In the genomic region with DNA sequence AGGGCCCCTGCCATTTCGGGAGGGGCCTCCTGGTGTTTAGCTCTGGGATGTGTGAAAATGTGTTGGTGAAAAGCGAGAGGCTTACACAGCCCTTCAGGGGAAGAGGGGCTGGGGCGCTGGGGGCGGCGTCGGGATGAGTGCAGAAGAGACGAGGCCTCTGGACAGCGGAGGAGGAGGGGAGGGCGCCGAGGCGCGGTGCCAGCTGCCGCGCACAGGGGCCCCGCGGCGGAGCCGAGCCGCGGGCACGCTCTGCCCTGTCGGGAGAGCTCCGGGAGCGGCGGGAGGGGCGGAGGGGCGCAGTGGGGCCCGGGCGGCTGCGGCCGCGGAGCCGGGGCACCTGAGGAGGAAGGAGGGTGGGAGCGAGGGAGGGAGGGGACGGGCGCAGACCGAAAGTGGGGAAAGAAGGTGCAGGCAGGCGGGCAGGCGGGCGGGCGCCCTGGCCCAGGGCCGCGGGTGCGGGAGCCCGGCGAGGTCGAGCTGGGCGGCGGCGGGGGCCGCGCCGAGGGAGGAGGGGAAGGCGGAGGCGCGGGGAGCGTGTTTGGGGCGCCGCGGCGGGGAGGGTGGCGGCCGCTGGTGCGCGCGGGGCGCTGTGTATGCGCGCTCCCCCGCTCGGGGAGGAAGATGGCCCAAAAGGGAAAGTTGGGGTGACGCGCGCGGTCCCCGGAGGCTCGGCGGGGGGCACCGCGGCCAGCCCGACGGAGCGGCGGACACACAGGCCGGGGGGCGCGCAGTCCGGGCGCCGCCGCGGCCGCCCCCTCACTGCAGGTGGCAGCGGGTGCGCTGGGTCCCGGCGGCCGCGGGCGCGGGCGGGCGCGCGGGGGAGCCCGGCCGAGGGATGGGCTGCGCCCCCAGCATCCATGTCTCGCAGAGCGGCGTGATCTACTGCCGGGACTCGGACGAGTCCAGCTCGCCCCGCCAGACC, we compare ENCODE assay signal across 8 cellular contexts. TPM values are rescaled to one million over a fixed set of nuclear protein-coding genes. Genes with fewer than 3 reads are reported as not detected.
DNase-seq lines count a peak whose midpoint lies in the region; ATAC-seq and TF ChIP-seq lines count a peak whose summit lies in the region.

A gene with protein sequence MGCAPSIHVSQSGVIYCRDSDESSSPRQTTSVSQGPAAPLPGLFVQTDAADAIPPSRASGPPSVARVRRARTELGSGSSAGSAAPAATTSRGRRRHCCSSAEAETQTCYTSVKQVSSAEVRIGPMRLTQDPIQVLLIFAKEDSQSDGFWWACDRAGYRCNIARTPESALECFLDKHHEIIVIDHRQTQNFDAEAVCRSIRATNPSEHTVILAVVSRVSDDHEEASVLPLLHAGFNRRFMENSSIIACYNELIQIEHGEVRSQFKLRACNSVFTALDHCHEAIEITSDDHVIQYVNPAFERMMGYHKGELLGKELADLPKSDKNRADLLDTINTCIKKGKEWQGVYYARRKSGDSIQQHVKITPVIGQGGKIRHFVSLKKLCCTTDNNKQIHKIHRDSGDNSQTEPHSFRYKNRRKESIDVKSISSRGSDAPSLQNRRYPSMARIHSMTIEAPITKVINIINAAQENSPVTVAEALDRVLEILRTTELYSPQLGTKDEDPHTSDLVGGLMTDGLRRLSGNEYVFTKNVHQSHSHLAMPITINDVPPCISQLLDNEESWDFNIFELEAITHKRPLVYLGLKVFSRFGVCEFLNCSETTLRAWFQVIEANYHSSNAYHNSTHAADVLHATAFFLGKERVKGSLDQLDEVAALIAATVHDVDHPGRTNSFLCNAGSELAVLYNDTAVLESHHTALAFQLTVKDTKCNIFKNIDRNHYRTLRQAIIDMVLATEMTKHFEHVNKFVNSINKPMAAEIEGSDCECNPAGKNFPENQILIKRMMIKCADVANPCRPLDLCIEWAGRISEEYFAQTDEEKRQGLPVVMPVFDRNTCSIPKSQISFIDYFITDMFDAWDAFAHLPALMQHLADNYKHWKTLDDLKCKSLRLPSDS (plus strand): TSS at position 590 of the 922 bp plus-strand sequence. CDS start 246 bp downstream, at position 836.

- no peak within 1 kb of the TSS for H3K4me2 ChIP-seq in SK-N-SH
- peak within 1 kb of the TSS; percentile 82 for H3K4me2 ChIP-seq in skeletal muscle satellite cell (ENCODE audit: low read length)

- H3K4me3 ChIP-seq in SK-N-SH (ENCODE audit: low read depth in 2 of 2, low read length in 1 of 2) (peak within 1 kb of the TSS in 1 of 2 experiments; percentile 45; a peak in 2 of 4 replicates), iPS-15b (ENCODE audit: low read depth, low read length) (peak within 1 kb of the TSS; percentile 55), skeletal muscle satellite cell (ENCODE audit: low read length) (peak within 1 kb of the TSS; percentile 70)

- DNase-seq in SK-N-SH: peak; percentile 81
- no peak for DNase-seq in activated CD8-positive, alpha-beta memory T cell treated with anti-CD3 and anti-CD28 coated beads for 24 hours

- H3K36me3 ChIP-seq in SK-N-SH (replicated peaks in 1 of 2; ENCODE audit: control insufficient read depth in 1 of 2, insufficient read depth in 2 of 2, low read length in 1 of 2) (no peaks in the 10 kb centered on the region), iPS-15b (ENCODE audit: control insufficient read depth, insufficient read depth, low read length) (no peaks in the 10 kb centered on the region), skeletal muscle satellite cell (ENCODE audit: insufficient read depth, low read length) (no peaks in the 10 kb centered on the region)

- TF ChIP-seq RAD21 in SK-N-SH (IDR thresholded peaks at IDR 0.05; ENCODE audit: low read length): no peak

- no peaks in the 10 kb centered on the region for H3K9me2 ChIP-seq in SK-N-SH

- H3F3A ChIP-seq in SK-N-SH (replicated peaks; ENCODE audit: insufficient read depth): no peaks in the 10 kb centered on the region

- H3K9ac ChIP-seq in SK-N-SH (no peak within 1 kb of the TSS), iPS-15b (ENCODE audit: low read depth, low read length) (no peak within 1 kb of the TSS), skeletal muscle satellite cell (ENCODE audit: low read depth, low read length) (peak within 1 kb of the TSS; percentile 30)

- H3K27ac Mint-ChIP-seq in activated naive CD4-positive, alpha-beta T cell treated with anti-CD3 and anti-CD28 coated beads, Interleukin-2, amount 50 U/mL, for 24 hours: peak within 1 kb of the TSS; percentile 77

- peak within 1 kb of the TSS; percentile 85 for H3K4me3 Mint-ChIP-seq in activated naive CD4-positive, alpha-beta T cell treated with anti-CD3 and anti-CD28 coated beads, Interleukin-2, amount 50 U/mL, for 24 hours

- H2AFZ ChIP-seq in SK-N-SH (ENCODE audit: low read depth): no peak within 1 kb of the TSS

- H4K20me1 ChIP-seq in SK-N-SH (ENCODE audit: insufficient read depth): no peaks in the 10 kb centered on the region

- H3K9me3 ChIP-seq in SK-N-SH: no peaks in the 10 kb centered on the region
- H3K9me3 ChIP-seq in iPS-15b (ENCODE audit: control insufficient read depth, insufficient read depth, low read length): no peaks in the 10 kb centered on the region
- no peaks in the 10 kb centered on the region for H3K9me3 ChIP-seq in skeletal muscle satellite cell (replicated peaks; ENCODE audit: low read length)

- no peak for TF ChIP-seq CTCF in SK-N-SH (IDR thresholded peaks at IDR 0.05)

- H3K9me3 Mint-ChIP-seq in activated naive CD4-positive, alpha-beta T cell treated with anti-CD3 and anti-CD28 coated beads, Interleukin-2, amount 50 U/mL, for 24 hours: no peaks in the 10 kb centered on the region

- TF ChIP-seq EP300 in SK-N-SH (IDR thresholded peaks at IDR 0.05; ENCODE audit: borderline replicate concordance in 1 of 2, low read depth in 1 of 2, low read length in 1 of 2): no peak

- H3K27me3 ChIP-seq in SK-N-SH (ENCODE audit: insufficient read depth): peaks cover 37% of the 10 kb centered on the region
- H3K27me3 ChIP-seq in iPS-15b (ENCODE audit: control insufficient read depth, insufficient read depth, low read length): peaks cover 74% of the 10 kb centered on the region
- H3K27me3 ChIP-seq in skeletal muscle satellite cell (ENCODE audit: control insufficient read depth, insufficient read depth, low read length): peaks cover 51% of the 10 kb centered on the region

- peaks cover 49% of the 10 kb centered on the region for H3K27me3 Mint-ChIP-seq in activated naive CD4-positive, alpha-beta T cell treated with anti-CD3 and anti-CD28 coated beads, Interleukin-2, amount 50 U/mL, for 24 hours

- H3K36me3 Mint-ChIP-seq in activated naive CD4-positive, alpha-beta T cell treated with anti-CD3 and anti-CD28 coated beads, Interleukin-2, amount 50 U/mL, for 24 hours: peaks cover 2% of the 10 kb centered on the region

- ATAC-seq in SK-N-SH treated with all-trans-retinoic acid at 6 μM for 48 hours (no peak), GM19023 (IDR thresholded peaks at IDR 0.05; ENCODE audit: unreplicated experiment) (no peak), GM21526 (IDR thresholded peaks at IDR 0.05; ENCODE audit: low FRiP score, unreplicated experiment) (no peak)

- peaks cover 14% of the 10 kb centered on the region for H3K4me1 Mint-ChIP-seq in activated naive CD4-positive, alpha-beta T cell treated with anti-CD3 and anti-CD28 coated beads, Interleukin-2, amount 50 U/mL, for 24 hours

- no peak within 1 kb of the TSS for H3K27ac ChIP-seq in SK-N-SH (ENCODE audit: low read depth in 2 of 2, low read length in 1 of 2)

- H3K4me1 ChIP-seq in SK-N-SH (ENCODE audit: control insufficient read depth in 1 of 2, insufficient read depth in 2 of 2, low read depth in 1 of 2, low read length in 1 of 2) (peaks cover 0 to 3% of the 10 kb centered on the region in 2 experiments; a peak in 1 of 4 replicates), iPS-15b (ENCODE audit: control insufficient read depth, insufficient read depth, low read length) (peaks cover 3% of the 10 kb centered on the region), skeletal muscle satellite cell (ENCODE audit: control insufficient read depth, insufficient read depth, low read length) (peaks cover 9% of the 10 kb centered on the region)

- 12% methylated on average over 33 of the region's 116 CpGs for WGBS in SK-N-SH (ENCODE audit: low lambda C conversion rate)

- POLR2A ChIA-PET in SK-N-SH (lab: Yijun Ruan, JAX): no interaction called here

- CTCF ChIA-PET in SK-N-SH (lab: Yijun Ruan, JAX): interaction anchor here (1.0 to 1.7 kb wide), 4 partner anchors 13 to 227 kb away, joined by 3 to 5 read pairs (median 3); no protein-coding TSS in a partner anchor

- H3K79me2 ChIP-seq in SK-N-SH (ENCODE audit: insufficient read depth): no peaks in the 10 kb centered on the region

TF ChIP-seq in SK-N-SH, 30 proteins besides CTCF, POLR2A, EP300 and RAD21 (continues in another document):
- TF ChIP-seq POLR2AphosphoS5 (IDR thresholded peaks at IDR 0.05; ENCODE audit: low read depth, low read length) (no peak), GABPA (IDR thresholded peaks at IDR 0.05; ENCODE audit: low read depth) (no peak), FOXJ3 (CRISPR knock-in tag; IDR thresholded peaks at IDR 0.05) (no peak), RFX5 (IDR thresholded peaks at IDR 0.05; ENCODE audit: low read length) (no peak)
- TF ChIP-seq, protein P1, sequence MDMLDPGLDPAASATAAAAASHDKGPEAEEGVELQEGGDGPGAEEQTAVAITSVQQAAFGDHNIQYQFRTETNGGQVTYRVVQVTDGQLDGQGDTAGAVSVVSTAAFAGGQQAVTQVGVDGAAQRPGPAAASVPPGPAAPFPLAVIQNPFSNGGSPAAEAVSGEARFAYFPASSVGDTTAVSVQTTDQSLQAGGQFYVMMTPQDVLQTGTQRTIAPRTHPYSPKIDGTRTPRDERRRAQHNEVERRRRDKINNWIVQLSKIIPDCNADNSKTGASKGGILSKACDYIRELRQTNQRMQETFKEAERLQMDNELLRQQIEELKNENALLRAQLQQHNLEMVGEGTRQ (IDR thresholded peaks at IDR 0.05; ENCODE audit: borderline replicate concordance, low read depth, low read length): no peak

TF ChIP-seq in SK-N-SH treated with all-trans-retinoic acid at 6 μM for 48 hours, 23 proteins besides CTCF, POLR2A, EP300 and RAD21 (continues in another document):
- no peak for TF ChIP-seq ZNF70 (CRISPR knock-in tag; IDR thresholded peaks at IDR 0.05)
- no peak for TF ChIP-seq ZFP30 (CRISPR knock-in tag; IDR thresholded peaks at IDR 0.05)
- no peak for TF ChIP-seq SNAI2 (CRISPR knock-in tag; IDR thresholded peaks at IDR 0.05)
- TF ChIP-seq CSDC2 (CRISPR knock-in tag; IDR thresholded peaks at IDR 0.05): no peak
- no peak for TF ChIP-seq ARNTL (CRISPR knock-in tag; IDR thresholded peaks at IDR 0.05; ENCODE audit: borderline replicate concordance, low read depth)
- TF ChIP-seq BACH2 (CRISPR knock-in tag; IDR thresholded peaks at IDR 0.05; ENCODE audit: borderline replicate concordance): no peak
- no peak for TF ChIP-seq ZNF565 (CRISPR knock-in tag; conservative IDR thresholded peaks at IDR 0.05; ENCODE audit: low read depth)

RNA-seq across cellular contexts. Expression of the gene that starts here (rescaled TPM):
- not detected in 2 replicates for polyA plus RNA-seq in SK-N-SH (2012; rRNA removed)
- polyA plus RNA-seq in SK-N-SH (2012; cell fraction: cytosol; rRNA removed): 0.03 TPM in 2 replicates
- polyA plus RNA-seq in SK-N-SH (2012; cell fraction: nucleus; rRNA removed): 0.08 TPM in 1 of 2 replicates, not detected in the other
- under 0.01 TPM in 1 of 2 replicates, not detected in the other for total RNA-seq in skeletal muscle satellite cell (2012; rRNA removed)

Comparison
In these comparisons a context has a peak if more than half of its experiments do, and no peak if none do; other contexts are left out.
1. Peak in DNase-seq in SK-N-SH; RNA of the gene not detected or under 1 TPM.